ENCODE assay signal across 8 cellular contexts in the genomic region with DNA sequence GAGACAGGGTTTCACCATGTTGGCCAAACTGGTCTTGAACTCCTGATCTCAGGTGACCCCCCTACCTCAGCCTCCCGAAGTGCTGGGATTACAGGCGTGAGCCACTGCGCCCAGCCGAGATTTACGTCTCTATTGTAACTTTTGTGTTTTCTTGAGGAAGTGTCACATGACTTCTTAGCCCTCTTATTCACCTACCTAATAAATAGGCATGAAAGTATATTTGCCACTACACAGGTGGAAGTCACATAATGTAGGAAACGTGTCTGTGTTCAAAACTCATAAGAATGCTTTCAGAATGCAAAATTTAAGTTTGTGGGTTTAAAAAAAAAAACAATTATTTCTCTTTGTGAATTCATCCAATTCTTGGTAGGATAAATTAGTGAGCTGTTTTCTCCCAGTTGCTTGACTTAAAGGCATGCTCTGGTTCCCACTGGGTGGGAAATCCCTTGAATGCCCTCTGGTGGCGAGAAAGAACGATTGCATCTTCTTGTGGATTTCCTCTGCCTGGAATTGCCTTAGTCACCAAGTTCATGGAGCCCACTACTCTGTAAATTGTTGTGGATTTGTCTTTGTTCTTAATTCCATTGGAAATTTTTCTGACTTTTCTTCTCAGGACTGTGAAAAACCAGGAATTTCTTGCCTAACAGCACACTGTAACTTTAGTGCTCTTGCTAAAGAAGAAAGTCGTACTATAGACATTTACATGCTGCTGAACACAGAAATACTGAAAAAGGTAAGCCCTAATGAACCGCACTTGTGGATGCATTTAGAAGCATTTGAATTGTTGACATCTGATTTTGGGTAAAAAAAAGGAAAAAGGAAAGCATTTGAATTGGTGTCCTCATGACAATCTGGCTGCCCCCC.
A peak's percentile ranks its signal among the peaks of the same experiment; 100 is the strongest.
DNase-seq lines count a peak whose midpoint lies in the region; ATAC-seq, FAIRE-seq and TF ChIP-seq lines count a peak whose summit lies in the region.

No MANE protein-coding gene starts in this region.

- no peaks in the 10 kb centered on the region for H3K4me1 ChIP-seq in small intestine (ENCODE audit: control insufficient read depth in 2 of 2, insufficient read depth in 1 of 2, low read depth in 1 of 2, low read length in 1 of 2)

- ATAC-seq in HG03342 (IDR thresholded peaks at IDR 0.05; ENCODE audit: unreplicated experiment) = peak; percentile 77
- ATAC-seq in GM21526 (IDR thresholded peaks at IDR 0.05; ENCODE audit: low FRiP score, unreplicated experiment) = no peak

- in situ Hi-C loops in G401 (cut with HindIII; ENCODE audit: low sequenced_read_pairs) (no loop called here), astrocyte of the cerebellum (cut with HindIII; ENCODE audit: low sequenced_read_pairs) (no loop called here)

- H3K27me3 ChIP-seq in small intestine (ENCODE audit: control insufficient read depth in 2 of 2, insufficient read depth in 2 of 2, low read length in 2 of 2) = no peaks in the 10 kb centered on the region

- H3K36me3 ChIP-seq in small intestine (ENCODE audit: control insufficient read depth in 2 of 2, insufficient read depth in 2 of 2, low read length in 2 of 2) = no peaks in the 10 kb centered on the region

- 47 to 57% (median 54%) methylated on average over 10 of the region's 10 CpGs for WGBS in small intestine, 3 donors

- no peaks in the 10 kb centered on the region for H3K9me3 ChIP-seq in small intestine (ENCODE audit: control insufficient read depth, low read depth)

- TF ChIP-seq CTCF in 22Rv1 (IDR thresholded peaks at IDR 0.05) = peak; percentile 92
- peak; percentile 93 for TF ChIP-seq CTCF in astrocyte of the cerebellum (IDR thresholded peaks at IDR 0.05; ENCODE audit: low read depth, low read length, missing control alignments)

- peak; percentile 82 for DNase-seq in G401 (ENCODE audit: low spot score)
- DNase-seq in NCI-H510A (lab: John Stamatoyannopoulos, UW) = peak; percentile 19
- DNase-seq in astrocyte of the cerebellum (ENCODE audit: low read depth) = peak; percentile 79
- peak; percentile 74 for DNase-seq in hepatic stellate cell (ENCODE audit: low spot score)
- peak; percentile 69 for DNase-seq in small intestine

- no peak overlapping the region for H3K27ac ChIP-seq in 22Rv1
- no peak overlapping the region for H3K27ac ChIP-seq in small intestine (ENCODE audit: low read depth in 1 of 2, low read length in 1 of 2)

- H3K4me3 ChIP-seq in astrocyte of the cerebellum (ENCODE audit: low read depth, low read length) (no peak overlapping the region), small intestine (ENCODE audit: low read depth in 1 of 2, low read length in 2 of 2) (no peak overlapping the region)

- peak; percentile 36 for FAIRE-seq in small intestine (lab: Jason Lieb, UNC)

Comparison
In these comparisons a context has a peak if more than half of its experiments do, and no peak if none do; other contexts are left out.
1. DNase-seq: peak in every context shown above with its lines; median percentile 82 in G401; 79 in astrocyte of the cerebellum; 74 in hepatic stellate cell; 69 in small intestine; 19 in NCI-H510A.